7 cellular contexts compared by ENCODE assay signal in genomic region chr1:116375165-116375883, GRCh38. TPM values are rescaled to one million over a fixed set of nuclear protein-coding genes. Genes with fewer than 3 reads are reported as not detected.
DNase-seq lines count a peak whose midpoint lies in the region; ATAC-seq and TF ChIP-seq lines count a peak whose summit lies in the region.

No MANE protein-coding gene starts in this region.

- no peak for TF ChIP-seq POLR2A in gastroesophageal sphincter (IDR thresholded peaks at IDR 0.05)

- H3K27ac ChIP-seq in gastroesophageal sphincter (peak overlapping the region; percentile 83 to 97 (median 92)), skin epidermis (peak overlapping the region in 20 of 21 experiments; percentile 16 to 99 (median 96))

- WGBS in gastroesophageal sphincter (ENCODE audit: low coverage in 1 of 2), 2 donors: 45 to 46% methylated on average over 6 to 8 of the region's 8 CpGs

- ATAC-seq in gastroesophageal sphincter (no peak), HG03439 (IDR thresholded peaks at IDR 0.05; ENCODE audit: unreplicated experiment) (no peak)

- TF ChIP-seq CTCF in HFF-Myc (IDR thresholded peaks at IDR 0.05; ENCODE audit: low read depth, low read length, missing control alignments): no peak
- no peak for TF ChIP-seq CTCF in WI38 (IDR thresholded peaks at IDR 0.05; ENCODE audit: low read depth, low read length)
- TF ChIP-seq CTCF in gastroesophageal sphincter (IDR thresholded peaks at IDR 0.05): no peak

- no peaks in the 10 kb centered on the region for H3K9me3 ChIP-seq in gastroesophageal sphincter

- peaks cover 17 to 75% (median 45%) of the 10 kb centered on the region in 3 donors for H3K4me1 ChIP-seq in gastroesophageal sphincter

- no peaks in the 10 kb centered on the region for H3K36me3 ChIP-seq in gastroesophageal sphincter

- no peak for TF ChIP-seq EP300 in gastroesophageal sphincter (IDR thresholded peaks at IDR 0.05)

- no peaks in the 10 kb centered on the region for H3K27me3 ChIP-seq in gastroesophageal sphincter

- DNase-seq in HFF-Myc (ENCODE audit: extremely low read depth, low read depth) (no peak), NCI-H226 (no peak), cerebellar nuclear complex (lab: John Stamatoyannopoulos, UW) (no peak)

- H3K4me3 ChIP-seq in HFF-Myc (replicated peaks; ENCODE audit: low read depth, low read length) (peak overlapping the region; percentile 77), WI38 (ENCODE audit: low read depth, low read length) (peak overlapping the region; percentile 81), gastroesophageal sphincter (peak overlapping the region; percentile 73 to 100), skin epidermis (peak overlapping the region; percentile 57 to 98 (median 82))

RNA-seq across cellular contexts. Expression of gene ATP1A1, which starts 2.3 kb away (rescaled TPM):
- total RNA-seq in gastroesophageal sphincter: 100 to 1,000 TPM in 3 of 4 donors, 10 to 100 TPM in 1; 90.9 to 208 (median 174) TPM
